Comparison of ENCODE assay signal across 20 cellular contexts in the genomic region with DNA sequence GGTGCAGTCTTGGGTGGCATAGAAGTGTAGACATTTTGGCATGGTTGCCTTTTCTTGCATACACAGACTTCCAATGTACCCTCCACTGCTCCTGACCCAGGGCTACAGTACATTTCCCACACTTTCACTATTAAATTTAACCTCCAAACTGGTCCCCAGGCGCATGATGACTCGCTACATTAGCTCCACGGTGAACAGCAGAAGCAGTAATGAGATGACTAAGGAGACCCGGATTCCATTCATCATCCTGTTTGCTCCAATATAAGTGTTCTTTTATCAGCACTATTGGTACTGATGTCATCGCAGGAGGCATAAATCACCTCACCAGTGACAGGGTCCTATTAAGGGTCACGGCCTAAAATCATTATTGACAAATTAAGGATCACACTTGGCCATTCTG.
A peak's percentile ranks its signal among the peaks of the same experiment; 100 is the strongest.
DNase-seq lines count a peak whose midpoint lies in the region; ATAC-seq, FAIRE-seq and TF ChIP-seq lines count a peak whose summit lies in the region.
"Had no signal": no experiment of that assay in that cellular context is flagged by ENCODE, and none has a peak within 500 bp of the region (broad histone marks: within the 10 kb centered on the region; RNA-seq: fewer than 3 reads in every experiment).

No MANE protein-coding gene starts in this region.

- no peaks in the 10 kb centered on the region for H3K79me2 ChIP-seq in SK-N-SH (ENCODE audit: insufficient read depth)
- no peaks in the 10 kb centered on the region for H3K79me2 ChIP-seq in smooth muscle cell (ENCODE audit: low read depth)

- no peaks in the 10 kb centered on the region; the same call in 1 of the 2 replicates for H3K27me3 ChIP-seq in SK-N-SH (ENCODE audit: insufficient read depth)
- no peaks in the 10 kb centered on the region for H3K27me3 ChIP-seq in upper lobe of left lung
- H3K27me3 ChIP-seq in smooth muscle cell (ENCODE audit: low read depth) = peaks cover 5% of the 10 kb centered on the region
- H3K27me3 ChIP-seq: left lung had no signal

- CTCF ChIA-PET in SK-N-SH (lab: Yijun Ruan, JAX) = no interaction called here

- no peaks in the 10 kb centered on the region for H3K36me3 ChIP-seq in SK-N-SH (replicated peaks in 1 of 2; ENCODE audit: control insufficient read depth in 1 of 2, insufficient read depth in 2 of 2, low read length in 1 of 2)
- H3K36me3 ChIP-seq in upper lobe of left lung = no peaks in the 10 kb centered on the region
- H3K36me3 ChIP-seq in smooth muscle cell (ENCODE audit: low read depth) = no peaks in the 10 kb centered on the region
- H3K36me3 ChIP-seq: left lung, prostate gland had no signal

- ATAC-seq in SK-N-SH treated with all-trans-retinoic acid at 6 μM for 48 hours (no peak), upper lobe of left lung (ENCODE audit: low FRiP score in 2 of 2) (no peak)
- ATAC-seq: activated CD4-positive, alpha-beta T cell treated with anti-CD3 and anti-CD28 coated beads for 36 hours; left lung; stimulated activated naive CD8-positive, alpha-beta T cell treated with anti-CD3 and anti-CD28 coated beads, Interleukin-15, amount 100 ng/mL, for 72 hours had no signal

- H3K9me3 ChIP-seq in SK-N-SH (no peaks in the 10 kb centered on the region), upper lobe of left lung (no peaks in the 10 kb centered on the region), smooth muscle cell (replicated peaks; ENCODE audit: low read depth) (no peaks in the 10 kb centered on the region)
- H3K9me3 ChIP-seq: left lung, prostate gland had no signal

- H3K27ac ChIP-seq in SK-N-SH (ENCODE audit: low read depth in 2 of 2, low read length in 1 of 2) (no peak overlapping the region), upper lobe of left lung (no peak overlapping the region), smooth muscle cell (ENCODE audit: low read depth) (no peak overlapping the region)
- H3K27ac ChIP-seq: 22Rv1, C4-2B, left lung, prostate gland had no signal

- H3K4me2 ChIP-seq in SK-N-SH = no peak overlapping the region
- no peak overlapping the region for H3K4me2 ChIP-seq in smooth muscle cell

- H3K9ac ChIP-seq in SK-N-SH (no peak overlapping the region), smooth muscle cell (ENCODE audit: low read depth) (no peak overlapping the region)

- WGBS in SK-N-SH (ENCODE audit: low lambda C conversion rate) = 16% methylated on average over 6 of the region's 6 CpGs
- 60 to 71% methylated on average over 6 of the region's 6 CpGs for WGBS in upper lobe of left lung, 2 donors
- whole genome bisulfite sequencing in smooth muscle cell (ENCODE audit: low lambda C conversion rate) = 40% methylated on average over 6 of the region's 6 CpGs

- H3K9me2 ChIP-seq in SK-N-SH = no peaks in the 10 kb centered on the region

- TF ChIP-seq CTCF in SK-N-SH (IDR thresholded peaks at IDR 0.05) (no peak), fibroblast of mammary gland (conservative IDR thresholded peaks at IDR 0.05; ENCODE audit: control insufficient read depth, insufficient read depth, low read depth, low read length) (no peak), upper lobe of left lung (IDR thresholded peaks at IDR 0.05) (no peak), smooth muscle cell (IDR thresholded peaks at IDR 0.05; ENCODE audit: borderline replicate concordance, insufficient read depth, poor library complexity, severe bottlenecking) (no peak)

- H3F3A ChIP-seq in SK-N-SH (replicated peaks; ENCODE audit: insufficient read depth) (no peaks in the 10 kb centered on the region), smooth muscle cell (ENCODE audit: low read depth) (no peaks in the 10 kb centered on the region)

- TF ChIP-seq RAD21 in SK-N-SH (IDR thresholded peaks at IDR 0.05; ENCODE audit: low read length) = no peak

- DNase-seq in SK-N-SH (no peak), RPMI7951 (ENCODE audit: low read depth) (peak; percentile 19), fibroblast of mammary gland (ENCODE audit: low read depth) (peak; percentile 92), urothelium cell line (ENCODE audit: low spot score) (peak; percentile 47), upper lobe of left lung (no peak), smooth muscle cell (lab: John Stamatoyannopoulos, UW; ENCODE audit: unreplicated experiment) (no peak)
- no peak for DNase-seq in activated CD4-positive, alpha-beta T cell treated with anti-CD3 and anti-CD28 coated beads for 1 hour
- DNase-seq: activated CD4-positive, alpha-beta T cell treated with anti-CD3 and anti-CD28 coated beads for 36 hours; left lung; NCI-H1417 treated with DMSO at 0.1 percent for 48 hours; NCI-H748 treated with DMSO at 0.1 percent for 48 hours; OCI-M1; small intestine; stimulated activated CD4-positive, alpha-beta T cell treated with anti-CD3 and anti-CD28 coated beads, Interleukin-4, amount 100 ng/mL, for 1 hour; stimulated activated naive CD8-positive, alpha-beta T cell treated with anti-CD3 and anti-CD28 coated beads, Interleukin-15, amount 100 ng/mL, for 72 hours had no signal

- no peak for TF ChIP-seq POLR2A in upper lobe of left lung (IDR thresholded peaks at IDR 0.05)

- no peaks in the 10 kb centered on the region for H4K20me1 ChIP-seq in SK-N-SH (ENCODE audit: insufficient read depth)
- no peaks in the 10 kb centered on the region for H4K20me1 ChIP-seq in smooth muscle cell (ENCODE audit: low read depth)

- FAIRE-seq in urothelium cell line (lab: Jason Lieb, UNC) = peak; percentile 32
- FAIRE-seq: endothelial cell of umbilical vein, small intestine had no signal

- POLR2A ChIA-PET in SK-N-SH (lab: Yijun Ruan, JAX) = no interaction called here

- no peaks in the 10 kb centered on the region for H3K4me1 ChIP-seq in SK-N-SH (ENCODE audit: control insufficient read depth in 1 of 2, insufficient read depth in 2 of 2, low read depth in 1 of 2, low read length in 1 of 2)
- H3K4me1 ChIP-seq in upper lobe of left lung = no peaks in the 10 kb centered on the region
- no peaks in the 10 kb centered on the region for H3K4me1 ChIP-seq in smooth muscle cell (ENCODE audit: low read depth)
- H3K4me1 ChIP-seq: left lung, prostate gland had no signal

- H3K4me3 ChIP-seq in SK-N-SH (ENCODE audit: low read depth in 2 of 2, low read length in 1 of 2) (no peak overlapping the region), fibroblast of mammary gland (ENCODE audit: control insufficient read depth, low read depth, low read length) (no peak overlapping the region), upper lobe of left lung (no peak overlapping the region), smooth muscle cell (no peak overlapping the region)
- H3K4me3 ChIP-seq: left lung, prostate gland had no signal

- TF ChIP-seq EP300 in SK-N-SH (IDR thresholded peaks at IDR 0.05; ENCODE audit: borderline replicate concordance in 1 of 2, low read depth in 1 of 2, low read length in 1 of 2) (no peak), upper lobe of left lung (IDR thresholded peaks at IDR 0.05) (no peak)

- H2AFZ ChIP-seq in SK-N-SH (ENCODE audit: low read depth) (no peak overlapping the region), smooth muscle cell (ENCODE audit: low read depth) (no peak overlapping the region)

TF ChIP-seq in SK-N-SH, 30 proteins besides CTCF, POLR2A, EP300 and RAD21 (continues in another document):
- TF ChIP-seq YY1 (IDR thresholded peaks at IDR 0.05; ENCODE audit: low read depth) (no peak), FOXJ3 (CRISPR knock-in tag; IDR thresholded peaks at IDR 0.05) (no peak), SIN3A (IDR thresholded peaks at IDR 0.05; ENCODE audit: borderline replicate concordance, low read depth, low read length) (no peak), ELF1 (IDR thresholded peaks at IDR 0.05) (no peak), NRF1 (IDR thresholded peaks at IDR 0.05; ENCODE audit: low read depth, low read length) (no peak)
- TF ChIP-seq, protein P1, sequence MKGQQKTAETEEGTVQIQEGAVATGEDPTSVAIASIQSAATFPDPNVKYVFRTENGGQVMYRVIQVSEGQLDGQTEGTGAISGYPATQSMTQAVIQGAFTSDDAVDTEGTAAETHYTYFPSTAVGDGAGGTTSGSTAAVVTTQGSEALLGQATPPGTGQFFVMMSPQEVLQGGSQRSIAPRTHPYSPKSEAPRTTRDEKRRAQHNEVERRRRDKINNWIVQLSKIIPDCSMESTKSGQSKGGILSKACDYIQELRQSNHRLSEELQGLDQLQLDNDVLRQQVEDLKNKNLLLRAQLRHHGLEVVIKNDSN (IDR thresholded peaks at IDR 0.05; ENCODE audit: borderline replicate concordance, low read depth) = no peak
- TF ChIP-seq, protein P2, sequence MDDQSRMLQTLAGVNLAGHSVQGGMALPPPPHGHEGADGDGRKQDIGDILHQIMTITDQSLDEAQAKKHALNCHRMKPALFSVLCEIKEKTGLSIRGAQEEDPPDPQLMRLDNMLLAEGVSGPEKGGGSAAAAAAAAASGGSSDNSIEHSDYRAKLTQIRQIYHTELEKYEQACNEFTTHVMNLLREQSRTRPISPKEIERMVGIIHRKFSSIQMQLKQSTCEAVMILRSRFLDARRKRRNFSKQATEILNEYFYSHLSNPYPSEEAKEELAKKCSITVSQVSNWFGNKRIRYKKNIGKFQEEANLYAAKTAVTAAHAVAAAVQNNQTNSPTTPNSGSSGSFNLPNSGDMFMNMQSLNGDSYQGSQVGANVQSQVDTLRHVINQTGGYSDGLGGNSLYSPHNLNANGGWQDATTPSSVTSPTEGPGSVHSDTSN (IDR thresholded peaks at IDR 0.05) = peak; percentile 28; the same call in 1 of the 2 replicates

TF ChIP-seq in SK-N-SH treated with all-trans-retinoic acid at 6 μM for 48 hours, 23 proteins besides CTCF, POLR2A, EP300 and RAD21 (continues in another document):
- no peak for TF ChIP-seq SNAI2 (CRISPR knock-in tag; IDR thresholded peaks at IDR 0.05)
- no peak for TF ChIP-seq ARNTL (CRISPR knock-in tag; IDR thresholded peaks at IDR 0.05; ENCODE audit: borderline replicate concordance, low read depth)
- no peak for TF ChIP-seq RARB (CRISPR knock-in tag; IDR thresholded peaks at IDR 0.05)
- TF ChIP-seq ZNF70 (CRISPR knock-in tag; IDR thresholded peaks at IDR 0.05) = no peak
- no peak for TF ChIP-seq ISL1 (CRISPR knock-in tag; IDR thresholded peaks at IDR 0.05)
- TF ChIP-seq, protein P3, sequence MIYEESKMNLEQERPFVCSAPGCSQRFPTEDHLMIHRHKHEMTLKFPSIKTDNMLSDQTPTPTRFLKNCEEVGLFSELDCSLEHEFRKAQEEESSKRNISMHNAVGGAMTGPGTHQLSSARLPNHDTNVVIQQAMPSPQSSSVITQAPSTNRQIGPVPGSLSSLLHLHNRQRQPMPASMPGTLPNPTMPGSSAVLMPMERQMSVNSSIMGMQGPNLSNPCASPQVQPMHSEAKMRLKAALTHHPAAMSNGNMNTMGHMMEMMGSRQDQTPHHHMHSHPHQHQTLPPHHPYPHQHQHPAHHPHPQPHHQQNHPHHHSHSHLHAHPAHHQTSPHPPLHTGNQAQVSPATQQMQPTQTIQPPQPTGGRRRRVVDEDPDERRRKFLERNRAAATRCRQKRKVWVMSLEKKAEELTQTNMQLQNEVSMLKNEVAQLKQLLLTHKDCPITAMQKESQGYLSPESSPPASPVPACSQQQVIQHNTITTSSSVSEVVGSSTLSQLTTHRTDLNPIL (CRISPR knock-in tag; IDR thresholded peaks at IDR 0.05; ENCODE audit: low read depth) = no peak
- no peak for TF ChIP-seq BACH2 (CRISPR knock-in tag; IDR thresholded peaks at IDR 0.05; ENCODE audit: borderline replicate concordance)
- no peak for TF ChIP-seq OSR1 (CRISPR knock-in tag; IDR thresholded peaks at IDR 0.05)
- no peak for TF ChIP-seq ESRRG (CRISPR knock-in tag; IDR thresholded peaks at IDR 0.05)
- TF ChIP-seq CSDC2 (CRISPR knock-in tag; IDR thresholded peaks at IDR 0.05) = no peak
- TF ChIP-seq TOX (CRISPR knock-in tag; IDR thresholded peaks at IDR 0.05; ENCODE audit: borderline replicate concordance) = no peak

Comparison
In these comparisons a context has a peak if more than half of its experiments do, and no peak if none do; other contexts are left out.
1. DNase-seq: peak in RPMI7951 (single experiment), fibroblast of mammary gland (single experiment) and urothelium cell line (single experiment); none in SK-N-SH (single experiment), activated CD4-positive, alpha-beta T cell treated with anti-CD3 and anti-CD28 coated beads for 1 hour (single experiment), upper lobe of left lung (0 of 2) and smooth muscle cell (single experiment).